ENCODE assay signal across 1 cellular context in genomic region chr1:27643626-27644368, GRCh38.
TF ChIP-seq lines count a peak whose summit lies in the region.

No MANE protein-coding gene starts in this region.

TF ChIP-seq in GM12878, 131 proteins besides CTCF, POLR2A, EP300 and RAD21 (continued from another document and continues in another):
- TF ChIP-seq, protein P1, sequence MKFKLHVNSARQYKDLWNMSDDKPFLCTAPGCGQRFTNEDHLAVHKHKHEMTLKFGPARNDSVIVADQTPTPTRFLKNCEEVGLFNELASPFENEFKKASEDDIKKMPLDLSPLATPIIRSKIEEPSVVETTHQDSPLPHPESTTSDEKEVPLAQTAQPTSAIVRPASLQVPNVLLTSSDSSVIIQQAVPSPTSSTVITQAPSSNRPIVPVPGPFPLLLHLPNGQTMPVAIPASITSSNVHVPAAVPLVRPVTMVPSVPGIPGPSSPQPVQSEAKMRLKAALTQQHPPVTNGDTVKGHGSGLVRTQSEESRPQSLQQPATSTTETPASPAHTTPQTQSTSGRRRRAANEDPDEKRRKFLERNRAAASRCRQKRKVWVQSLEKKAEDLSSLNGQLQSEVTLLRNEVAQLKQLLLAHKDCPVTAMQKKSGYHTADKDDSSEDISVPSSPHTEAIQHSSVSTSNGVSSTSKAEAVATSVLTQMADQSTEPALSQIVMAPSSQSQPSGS (IDR thresholded peaks at IDR 0.05; ENCODE audit: low read length) = no peak
- no peak for TF ChIP-seq RBBP5 (conservative IDR thresholded peaks at IDR 0.05)
- TF ChIP-seq, protein P2, sequence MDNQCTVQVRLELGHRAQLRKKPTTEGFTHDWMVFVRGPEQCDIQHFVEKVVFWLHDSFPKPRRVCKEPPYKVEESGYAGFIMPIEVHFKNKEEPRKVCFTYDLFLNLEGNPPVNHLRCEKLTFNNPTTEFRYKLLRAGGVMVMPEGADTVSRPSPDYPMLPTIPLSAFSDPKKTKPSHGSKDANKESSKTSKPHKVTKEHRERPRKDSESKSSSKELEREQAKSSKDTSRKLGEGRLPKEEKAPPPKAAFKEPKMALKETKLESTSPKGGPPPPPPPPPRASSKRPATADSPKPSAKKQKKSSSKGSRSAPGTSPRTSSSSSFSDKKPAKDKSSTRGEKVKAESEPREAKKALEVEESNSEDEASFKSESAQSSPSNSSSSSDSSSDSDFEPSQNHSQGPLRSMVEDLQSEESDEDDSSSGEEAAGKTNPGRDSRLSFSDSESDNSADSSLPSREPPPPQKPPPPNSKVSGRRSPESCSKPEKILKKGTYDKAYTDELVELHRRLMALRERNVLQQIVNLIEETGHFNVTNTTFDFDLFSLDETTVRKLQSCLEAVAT (IDR thresholded peaks at IDR 0.05) = 0 out of 2 replicates have a peak, but pooled peaks have one; percentile 48
- no peak for TF ChIP-seq EED (IDR thresholded peaks at IDR 0.05; ENCODE audit: low read depth)
- no peak for TF ChIP-seq RAD51 (IDR thresholded peaks at IDR 0.05)
- TF ChIP-seq, protein P3, sequence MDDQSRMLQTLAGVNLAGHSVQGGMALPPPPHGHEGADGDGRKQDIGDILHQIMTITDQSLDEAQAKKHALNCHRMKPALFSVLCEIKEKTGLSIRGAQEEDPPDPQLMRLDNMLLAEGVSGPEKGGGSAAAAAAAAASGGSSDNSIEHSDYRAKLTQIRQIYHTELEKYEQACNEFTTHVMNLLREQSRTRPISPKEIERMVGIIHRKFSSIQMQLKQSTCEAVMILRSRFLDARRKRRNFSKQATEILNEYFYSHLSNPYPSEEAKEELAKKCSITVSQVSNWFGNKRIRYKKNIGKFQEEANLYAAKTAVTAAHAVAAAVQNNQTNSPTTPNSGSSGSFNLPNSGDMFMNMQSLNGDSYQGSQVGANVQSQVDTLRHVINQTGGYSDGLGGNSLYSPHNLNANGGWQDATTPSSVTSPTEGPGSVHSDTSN (IDR thresholded peaks at IDR 0.05; ENCODE audit: insufficient replicate concordance, low read depth, low read length) = no peak
- TF ChIP-seq RUNX3 (IDR thresholded peaks at IDR 0.05; ENCODE audit: low read length) = no peak
- TF ChIP-seq HDAC2 (IDR thresholded peaks at IDR 0.05) = no peak
- no peak for TF ChIP-seq ESRRA (IDR thresholded peaks at IDR 0.05; ENCODE audit: low read length)
- peak; percentile 59; the same call in 1 of the 2 replicates for TF ChIP-seq STAT1 (conservative IDR thresholded peaks at IDR 0.05)
- no peak for TF ChIP-seq FOXK2 (IDR thresholded peaks at IDR 0.05)
- no peak for TF ChIP-seq RFX5 (IDR thresholded peaks at IDR 0.05; ENCODE audit: low read depth, low read length)
- TF ChIP-seq, protein P4, sequence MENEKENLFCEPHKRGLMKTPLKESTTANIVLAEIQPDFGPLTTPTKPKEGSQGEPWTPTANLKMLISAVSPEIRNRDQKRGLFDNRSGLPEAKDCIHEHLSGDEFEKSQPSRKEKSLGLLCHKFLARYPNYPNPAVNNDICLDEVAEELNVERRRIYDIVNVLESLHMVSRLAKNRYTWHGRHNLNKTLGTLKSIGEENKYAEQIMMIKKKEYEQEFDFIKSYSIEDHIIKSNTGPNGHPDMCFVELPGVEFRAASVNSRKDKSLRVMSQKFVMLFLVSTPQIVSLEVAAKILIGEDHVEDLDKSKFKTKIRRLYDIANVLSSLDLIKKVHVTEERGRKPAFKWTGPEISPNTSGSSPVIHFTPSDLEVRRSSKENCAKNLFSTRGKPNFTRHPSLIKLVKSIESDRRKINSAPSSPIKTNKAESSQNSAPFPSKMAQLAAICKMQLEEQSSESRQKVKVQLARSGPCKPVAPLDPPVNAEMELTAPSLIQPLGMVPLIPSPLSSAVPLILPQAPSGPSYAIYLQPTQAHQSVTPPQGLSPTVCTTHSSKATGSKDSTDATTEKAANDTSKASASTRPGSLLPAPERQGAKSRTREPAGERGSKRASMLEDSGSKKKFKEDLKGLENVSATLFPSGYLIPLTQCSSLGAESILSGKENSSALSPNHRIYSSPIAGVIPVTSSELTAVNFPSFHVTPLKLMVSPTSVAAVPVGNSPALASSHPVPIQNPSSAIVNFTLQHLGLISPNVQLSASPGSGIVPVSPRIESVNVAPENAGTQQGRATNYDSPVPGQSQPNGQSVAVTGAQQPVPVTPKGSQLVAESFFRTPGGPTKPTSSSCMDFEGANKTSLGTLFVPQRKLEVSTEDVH (IDR thresholded peaks at IDR 0.05; ENCODE audit: low read depth, partially characterized antibody) = no peak
- TF ChIP-seq SUZ12 (IDR thresholded peaks at IDR 0.05; ENCODE audit: unreplicated experiment) = no peak
- TF ChIP-seq EZH2 (IDR thresholded peaks at IDR 0.05; ENCODE audit: borderline replicate concordance, control insufficient read depth, low read depth, low read length) = no peak
- no peak for TF ChIP-seq CEBPB (IDR thresholded peaks at IDR 0.05; ENCODE audit: borderline replicate concordance in 1 of 2, low read depth in 2 of 2, low read length in 2 of 2)
- TF ChIP-seq MXI1 (IDR thresholded peaks at IDR 0.05; ENCODE audit: low read depth, low read length) = no peak
- no peak for TF ChIP-seq TCF12 (IDR thresholded peaks at IDR 0.05; ENCODE audit: low read depth, low read length)
- no peak for TF ChIP-seq ELK1 (IDR thresholded peaks at IDR 0.05; ENCODE audit: low read depth, low read length)
- TF ChIP-seq, protein P5, sequence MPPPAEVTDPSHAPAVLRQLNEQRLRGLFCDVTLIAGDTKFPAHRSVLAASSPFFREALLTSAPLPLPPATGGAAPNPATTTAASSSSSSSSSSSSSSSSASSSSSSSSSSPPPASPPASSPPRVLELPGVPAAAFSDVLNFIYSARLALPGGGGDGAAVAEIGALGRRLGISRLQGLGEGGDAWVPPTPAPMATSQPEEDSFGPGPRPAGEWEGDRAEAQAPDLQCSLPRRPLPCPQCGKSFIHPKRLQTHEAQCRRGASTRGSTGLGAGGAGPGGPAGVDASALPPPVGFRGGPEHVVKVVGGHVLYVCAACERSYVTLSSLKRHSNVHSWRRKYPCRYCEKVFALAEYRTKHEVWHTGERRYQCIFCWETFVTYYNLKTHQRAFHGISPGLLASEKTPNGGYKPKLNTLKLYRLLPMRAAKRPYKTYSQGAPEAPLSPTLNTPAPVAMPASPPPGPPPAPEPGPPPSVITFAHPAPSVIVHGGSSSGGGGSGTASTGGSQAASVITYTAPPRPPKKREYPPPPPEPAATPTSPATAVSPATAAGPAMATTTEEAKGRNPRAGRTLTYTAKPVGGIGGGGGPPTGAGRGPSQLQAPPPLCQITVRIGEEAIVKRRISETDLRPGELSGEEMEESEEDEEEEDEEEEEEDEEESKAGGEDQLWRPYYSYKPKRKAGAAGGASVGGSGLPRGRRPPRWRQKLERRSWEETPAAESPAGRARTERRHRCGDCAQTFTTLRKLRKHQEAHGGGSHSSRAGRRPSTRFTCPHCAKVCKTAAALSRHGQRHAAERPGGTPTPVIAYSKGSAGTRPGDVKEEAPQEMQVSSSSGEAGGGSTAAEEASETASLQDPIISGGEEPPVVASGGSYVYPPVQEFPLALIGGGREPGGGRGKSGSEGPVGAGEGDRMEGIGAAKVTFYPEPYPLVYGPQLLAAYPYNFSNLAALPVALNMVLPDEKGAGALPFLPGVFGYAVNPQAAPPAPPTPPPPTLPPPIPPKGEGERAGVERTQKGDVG (CRISPR knock-in tag; IDR thresholded peaks at IDR 0.05) = no peak
- TF ChIP-seq, protein P6, sequence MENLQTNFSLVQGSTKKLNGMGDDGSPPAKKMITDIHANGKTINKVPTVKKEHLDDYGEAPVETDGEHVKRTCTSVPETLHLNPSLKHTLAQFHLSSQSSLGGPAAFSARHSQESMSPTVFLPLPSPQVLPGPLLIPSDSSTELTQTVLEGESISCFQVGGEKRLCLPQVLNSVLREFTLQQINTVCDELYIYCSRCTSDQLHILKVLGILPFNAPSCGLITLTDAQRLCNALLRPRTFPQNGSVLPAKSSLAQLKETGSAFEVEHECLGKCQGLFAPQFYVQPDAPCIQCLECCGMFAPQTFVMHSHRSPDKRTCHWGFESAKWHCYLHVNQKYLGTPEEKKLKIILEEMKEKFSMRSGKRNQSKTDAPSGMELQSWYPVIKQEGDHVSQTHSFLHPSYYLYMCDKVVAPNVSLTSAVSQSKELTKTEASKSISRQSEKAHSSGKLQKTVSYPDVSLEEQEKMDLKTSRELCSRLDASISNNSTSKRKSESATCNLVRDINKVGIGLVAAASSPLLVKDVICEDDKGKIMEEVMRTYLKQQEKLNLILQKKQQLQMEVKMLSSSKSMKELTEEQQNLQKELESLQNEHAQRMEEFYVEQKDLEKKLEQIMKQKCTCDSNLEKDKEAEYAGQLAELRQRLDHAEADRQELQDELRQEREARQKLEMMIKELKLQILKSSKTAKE (IDR thresholded peaks at IDR 0.05; ENCODE audit: low read depth, poor library complexity, severe bottlenecking) = no peak
- no peak for TF ChIP-seq CHD1 (IDR thresholded peaks at IDR 0.05; ENCODE audit: low read depth, low read length)
- TF ChIP-seq KAT2A (conservative IDR thresholded peaks at IDR 0.05; ENCODE audit: control insufficient read depth, low read depth, low read length) = no peak
- no peak for TF ChIP-seq GABPA (IDR thresholded peaks at IDR 0.05; ENCODE audit: low read depth)
- TF ChIP-seq YY1 (IDR thresholded peaks at IDR 0.05; ENCODE audit: low read depth, low read length) = peak; percentile 75
- TF ChIP-seq HSF1 (IDR thresholded peaks at IDR 0.05; ENCODE audit: low read depth, low read length) = no peak
- no peak for TF ChIP-seq MEF2A (IDR thresholded peaks at IDR 0.05; ENCODE audit: insufficient read depth, low read depth, low read length)
- TF ChIP-seq, protein P7, sequence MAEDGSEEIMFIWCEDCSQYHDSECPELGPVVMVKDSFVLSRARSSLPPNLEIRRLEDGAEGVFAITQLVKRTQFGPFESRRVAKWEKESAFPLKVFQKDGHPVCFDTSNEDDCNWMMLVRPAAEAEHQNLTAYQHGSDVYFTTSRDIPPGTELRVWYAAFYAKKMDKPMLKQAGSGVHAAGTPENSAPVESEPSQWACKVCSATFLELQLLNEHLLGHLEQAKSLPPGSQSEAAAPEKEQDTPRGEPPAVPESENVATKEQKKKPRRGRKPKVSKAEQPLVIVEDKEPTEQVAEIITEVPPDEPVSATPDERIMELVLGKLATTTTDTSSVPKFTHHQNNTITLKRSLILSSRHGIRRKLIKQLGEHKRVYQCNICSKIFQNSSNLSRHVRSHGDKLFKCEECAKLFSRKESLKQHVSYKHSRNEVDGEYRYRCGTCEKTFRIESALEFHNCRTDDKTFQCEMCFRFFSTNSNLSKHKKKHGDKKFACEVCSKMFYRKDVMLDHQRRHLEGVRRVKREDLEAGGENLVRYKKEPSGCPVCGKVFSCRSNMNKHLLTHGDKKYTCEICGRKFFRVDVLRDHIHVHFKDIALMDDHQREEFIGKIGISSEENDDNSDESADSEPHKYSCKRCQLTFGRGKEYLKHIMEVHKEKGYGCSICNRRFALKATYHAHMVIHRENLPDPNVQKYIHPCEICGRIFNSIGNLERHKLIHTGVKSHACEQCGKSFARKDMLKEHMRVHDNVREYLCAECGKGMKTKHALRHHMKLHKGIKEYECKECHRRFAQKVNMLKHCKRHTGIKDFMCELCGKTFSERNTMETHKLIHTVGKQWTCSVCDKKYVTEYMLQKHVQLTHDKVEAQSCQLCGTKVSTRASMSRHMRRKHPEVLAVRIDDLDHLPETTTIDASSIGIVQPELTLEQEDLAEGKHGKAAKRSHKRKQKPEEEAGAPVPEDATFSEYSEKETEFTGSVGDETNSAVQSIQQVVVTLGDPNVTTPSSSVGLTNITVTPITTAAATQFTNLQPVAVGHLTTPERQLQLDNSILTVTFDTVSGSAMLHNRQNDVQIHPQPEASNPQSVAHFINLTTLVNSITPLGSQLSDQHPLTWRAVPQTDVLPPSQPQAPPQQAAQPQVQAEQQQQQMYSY (CRISPR knock-in tag; IDR thresholded peaks at IDR 0.05) = no peak
- no peak for TF ChIP-seq SREBF2 (IDR thresholded peaks at IDR 0.05; ENCODE audit: low read length)
- TF ChIP-seq PAX8 (IDR thresholded peaks at IDR 0.05) = no peak
- TF ChIP-seq ZZZ3 (IDR thresholded peaks at IDR 0.05; ENCODE audit: control insufficient read depth, insufficient read length, low read depth) = no peak
